Comparison of ENCODE assay signal across 17 cellular contexts in the genomic region with DNA sequence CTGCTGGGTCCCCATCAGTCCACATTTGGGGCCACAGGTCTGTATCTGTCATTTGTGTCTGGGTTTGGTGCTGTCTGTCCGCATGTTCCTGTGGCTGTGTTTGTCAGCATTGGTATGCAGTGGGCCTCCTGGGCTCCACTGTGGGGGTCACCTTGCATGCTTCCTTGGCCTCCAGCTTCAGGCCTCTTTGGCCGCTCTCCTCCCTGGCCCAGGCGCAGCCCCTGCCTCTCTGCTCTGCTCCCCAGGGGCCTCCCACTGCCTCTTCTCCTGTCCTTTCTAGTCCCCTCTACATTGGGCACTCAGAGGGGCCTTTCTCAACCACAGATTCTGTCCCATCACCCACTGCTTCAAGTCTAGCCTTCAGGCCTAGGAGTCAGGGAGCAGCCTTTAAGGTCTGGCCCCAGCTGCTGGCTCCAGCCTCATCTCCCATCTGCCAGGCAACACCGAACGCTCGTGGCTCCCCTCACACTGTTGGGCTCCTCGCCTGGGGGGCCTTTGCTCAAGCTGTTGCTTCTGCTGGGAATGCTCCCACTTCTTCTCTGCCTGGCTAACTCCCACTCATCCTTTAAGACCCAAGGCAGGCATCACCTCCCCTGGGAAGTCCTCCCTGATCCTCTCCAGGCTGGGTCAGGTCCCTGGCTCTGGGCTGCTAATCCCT. TPM values are rescaled to one million over a fixed set of nuclear protein-coding genes. Genes with fewer than 3 reads are reported as not detected.
"Had no signal": no experiment of that assay in that cellular context is flagged by ENCODE, and none has a peak within 500 bp of the region (broad histone marks: within the 10 kb centered on the region; RNA-seq: fewer than 3 reads in every experiment).

No MANE protein-coding gene starts in this region.

- H3K27me3 ChIP-seq: breast epithelium, heart left ventricle, sigmoid colon, SJCRH30, testis had no signal

- H3K36me3 Mint-ChIP-seq: activated naive CD4-positive, alpha-beta T cell treated with anti-CD3 and anti-CD28 coated beads, Interleukin-2, amount 10 ng/mL, durations not matched to agents 7 days and 5 days had no signal

- FAIRE-seq: islet of Langerhans had no signal

- H3K27me3 Mint-ChIP-seq: activated naive CD4-positive, alpha-beta T cell treated with anti-CD3 and anti-CD28 coated beads, Interleukin-2, amount 10 ng/mL, durations not matched to agents 7 days and 5 days; memory B cell had no signal

- H3K9me3 Mint-ChIP-seq: activated naive CD4-positive, alpha-beta T cell treated with anti-CD3 and anti-CD28 coated beads, Interleukin-2, amount 10 ng/mL, durations not matched to agents 7 days and 5 days; activated T-helper 1 cell treated with anti-CD3 and anti-CD28 coated beads, Interleukin-12 subunit alpha, Interleukin-12 subunit beta, Interleukin-2, Interleukin-4 antibody, amounts not matched to agents 30 ng/mL and 10 ng/mL and 1 ng/mL, durations not matched to agents 14 hours and 24 hours and 36 hours; memory B cell had no signal

- H3K27ac ChIP-seq: heart left ventricle, sigmoid colon, SJCRH30, testis, VCaP had no signal

- H3K4me3 Mint-ChIP-seq: activated naive CD4-positive, alpha-beta T cell treated with anti-CD3 and anti-CD28 coated beads, Interleukin-2, amount 10 ng/mL, durations not matched to agents 7 days and 5 days; activated T-helper 1 cell treated with anti-CD3 and anti-CD28 coated beads, Interleukin-12 subunit alpha, Interleukin-12 subunit beta, Interleukin-2, Interleukin-4 antibody, amounts not matched to agents 30 ng/mL and 10 ng/mL and 1 ng/mL, durations not matched to agents 14 hours and 24 hours and 36 hours; memory B cell had no signal

- H3K27ac Mint-ChIP-seq: activated naive CD4-positive, alpha-beta T cell treated with anti-CD3 and anti-CD28 coated beads, Interleukin-2, amount 10 ng/mL, durations not matched to agents 7 days and 5 days; activated T-helper 1 cell treated with anti-CD3 and anti-CD28 coated beads, Interleukin-12 subunit alpha, Interleukin-12 subunit beta, Interleukin-2, Interleukin-4 antibody, amounts not matched to agents 30 ng/mL and 10 ng/mL and 1 ng/mL, durations not matched to agents 14 hours and 24 hours and 36 hours had no signal

- DNase-seq: activated CD4-positive, alpha-beta T cell treated with anti-CD3 and anti-CD28 coated beads for 4 hours; activated naive CD4-positive, alpha-beta T cell treated with anti-CD3 and anti-CD28 coated beads, Interleukin-2, amount 10 ng/mL, durations not matched to agents 7 days and 5 days; amniotic stem cell; foreskin melanocyte; heart left ventricle; sigmoid colon; SJCRH30; stimulated activated naive CD4-positive, alpha-beta T cell treated with Interleukin-2 at 50 U/mL for 16 hours; SW 1271; T1000; testis had no signal

- H3K4me3 ChIP-seq: breast epithelium, heart left ventricle, sigmoid colon, SJCRH30, testis had no signal

- ATAC-seq: heart left ventricle had no signal

RNA-seq across cellular contexts. Expression of gene A3GALT2, which starts 50.0 kb away (rescaled TPM):
- total RNA-seq: activated T-helper 1 cell treated with anti-CD3 and anti-CD28 coated beads, Interleukin-12 subunit alpha, Interleukin-12 subunit beta, Interleukin-2, Interleukin-4 antibody, amounts not matched to agents 30 ng/mL and 10 ng/mL and 1 ng/mL, durations not matched to agents 14 hours and 24 hours and 36 hours; breast epithelium; sigmoid colon; SJCRH30; urinary bladder had no signal
- polyA plus RNA-seq: heart left ventricle, sigmoid colon, urinary bladder had no signal
